17 cellular contexts compared by ENCODE assay signal in genomic region chrX:21907250-21907649, GRCh38. TPM values are rescaled to one million over a fixed set of nuclear protein-coding genes. Genes with fewer than 3 reads are reported as not detected.
DNase-seq lines count a peak whose midpoint lies in the region; TF ChIP-seq lines count a peak whose summit lies in the region.
"Had no signal": no experiment of that assay in that cellular context is flagged by ENCODE, and none has a peak within 500 bp of the region (broad histone marks: within the 10 kb centered on the region; RNA-seq: fewer than 3 reads in every experiment).

No MANE protein-coding gene starts in this region.

- no peaks in the 10 kb centered on the region for H3K9me3 ChIP-seq in parathyroid adenoma (ENCODE audit: control insufficient read depth, low read length)
- no peaks in the 10 kb centered on the region for H3K9me3 ChIP-seq in trophoblast cell (ENCODE audit: insufficient read depth, low read depth, low read length)
- H3K9me3 ChIP-seq in suprapubic skin: no peaks in the 10 kb centered on the region
- H3K9me3 ChIP-seq: prostate gland, uterus had no signal

- no peak overlapping the region for H3K18ac ChIP-seq in trophoblast cell (ENCODE audit: low read length)

- no peak for TF ChIP-seq EP300 in suprapubic skin (IDR thresholded peaks at IDR 0.05)

- DNase-seq in EL: peak; percentile 1
- DNase-seq in NCI-H526 treated with DMSO at 0.1 percent for 48 hours (lab: John Stamatoyannopoulos, UW): peak; percentile 85
- DNase-seq in fibroblast of the aortic adventitia (ENCODE audit: low read depth): peak; percentile 70
- no peak for DNase-seq in trophoblast cell
- no peak for DNase-seq in suprapubic skin (ENCODE audit: low spot score in 2 of 2)
- DNase-seq in stimulated activated CD8-positive, alpha-beta memory T cell treated with anti-CD3 and anti-CD28 coated beads, Interleukin-4, amount 100 ng/mL, for 48 hours: no peak
- DNase-seq: activated CD8-positive, alpha-beta memory T cell treated with anti-CD3 and anti-CD28 coated beads, Interleukin-2, amount 50 U/mL, for 4 hours; effector CD8-positive, alpha-beta T cell; kidney; mesendoderm; naive thymus-derived CD8-positive, alpha-beta T cell; NCI-H1092; NCI-H2029; NCI-H446 treated with DMSO at 0.1 percent for 48 hours; uterus had no signal

- H2AFZ ChIP-seq in parathyroid adenoma (no peak overlapping the region), trophoblast cell (ENCODE audit: insufficient read depth, low read length, poor library complexity) (no peak overlapping the region)

- no peak overlapping the region for H2BK12ac ChIP-seq in trophoblast cell (ENCODE audit: low read length)

- no peak overlapping the region for H2BK5ac ChIP-seq in trophoblast cell (ENCODE audit: low read depth, low read length, poor library complexity)

- H3K4me3 ChIP-seq in fibroblast of the aortic adventitia (ENCODE audit: low read depth, low read length) (no peak overlapping the region), parathyroid adenoma (ENCODE audit: low read depth, low read length) (peak overlapping the region; percentile 27), trophoblast cell (ENCODE audit: low read depth, low read length) (no peak overlapping the region), suprapubic skin (no peak overlapping the region)
- H3K4me3 ChIP-seq: prostate gland, uterus had no signal

- no peaks in the 10 kb centered on the region for H3K79me2 ChIP-seq in parathyroid adenoma
- H3K79me2 ChIP-seq in trophoblast cell (ENCODE audit: control insufficient read depth, insufficient read depth, low read length, poor library complexity): no peaks in the 10 kb centered on the region

- H3K4me1 ChIP-seq in parathyroid adenoma (no peaks in the 10 kb centered on the region), trophoblast cell (ENCODE audit: control insufficient read depth in 1 of 2, insufficient read depth in 2 of 2, low read length in 2 of 2) (no peaks in the 10 kb centered on the region), suprapubic skin (no peaks in the 10 kb centered on the region)
- H3K4me1 ChIP-seq: prostate gland, uterus had no signal

- peak overlapping the region; percentile 49 for H3K4me2 ChIP-seq in parathyroid adenoma (ENCODE audit: low read length)
- no peak overlapping the region for H3K4me2 ChIP-seq in trophoblast cell (ENCODE audit: low read length)

- H2BK120ac ChIP-seq in trophoblast cell (ENCODE audit: insufficient read depth, low read length, poor library complexity): no peak overlapping the region

- H3K4ac ChIP-seq in trophoblast cell (ENCODE audit: low read depth, low read length): no peak overlapping the region

- H3K9ac ChIP-seq in parathyroid adenoma (no peak overlapping the region), trophoblast cell (ENCODE audit: low read length) (no peak overlapping the region)

- no peak overlapping the region for H4K91ac ChIP-seq in trophoblast cell (ENCODE audit: low read depth, low read length)

- H3K14ac ChIP-seq in trophoblast cell (ENCODE audit: low read length): no peak overlapping the region

- TF ChIP-seq POLR2A in suprapubic skin (IDR thresholded peaks at IDR 0.05): no peak

- TF ChIP-seq CTCF in fibroblast of the aortic adventitia (IDR thresholded peaks at IDR 0.05; ENCODE audit: insufficient read depth, low read length) (no peak), parathyroid adenoma (IDR thresholded peaks at IDR 0.05) (no peak), suprapubic skin (IDR thresholded peaks at IDR 0.05) (no peak)

- no CpG with 5 or more reads among the region's 1 CpG for WGBS in trophoblast cell (ENCODE audit: extremely low coverage, insufficient coverage, insufficient read length)
- 51% methylated on average over 1 of the region's 1 CpG for WGBS in suprapubic skin

- no peak overlapping the region for H4K8ac ChIP-seq in trophoblast cell (ENCODE audit: low read depth, low read length)

- H3K79me1 ChIP-seq in trophoblast cell (ENCODE audit: low read length): no peaks in the 10 kb centered on the region

- H3K27ac ChIP-seq in parathyroid adenoma: peak overlapping the region; percentile 54
- no peak overlapping the region for H3K27ac ChIP-seq in trophoblast cell (ENCODE audit: low read depth, low read length)
- H3K27ac ChIP-seq in suprapubic skin: no peak overlapping the region
- H3K27ac ChIP-seq: prostate gland, uterus had no signal

- no peak overlapping the region for H4K12ac ChIP-seq in trophoblast cell (ENCODE audit: low read depth, low read length)

- no peaks in the 10 kb centered on the region for H3K36me3 ChIP-seq in parathyroid adenoma (ENCODE audit: control insufficient read depth, insufficient read depth, low read length)
- no peaks in the 10 kb centered on the region for H3K36me3 ChIP-seq in trophoblast cell (ENCODE audit: control insufficient read depth in 1 of 2, insufficient read depth in 2 of 2, low read length in 2 of 2)
- no peaks in the 10 kb centered on the region for H3K36me3 ChIP-seq in suprapubic skin
- H3K36me3 ChIP-seq: prostate gland, uterus had no signal

- H3K27me3 ChIP-seq in parathyroid adenoma (ENCODE audit: control insufficient read depth, insufficient read depth, low read length): no peaks in the 10 kb centered on the region
- H3K27me3 ChIP-seq in trophoblast cell (ENCODE audit: insufficient read depth, low read length): no peaks in the 10 kb centered on the region
- H3K27me3 ChIP-seq in suprapubic skin: no peaks in the 10 kb centered on the region
- H3K27me3 ChIP-seq: uterus had no signal

- no peak overlapping the region for H3K23ac ChIP-seq in trophoblast cell (ENCODE audit: low read length)

- no peak overlapping the region for H2AK5ac ChIP-seq in trophoblast cell (ENCODE audit: low read length)

RNA-seq across cellular contexts. Expression of gene SMS, which starts 33.3 kb away (rescaled TPM):
- total RNA-seq in fibroblast of the aortic adventitia (ENCODE audit: low replicate concordance): 46.3 and 214 TPM in 2 replicates
- 177 and 190 TPM in 2 replicates for polyA plus RNA-seq in trophoblast cell (2013)
- total RNA-seq in suprapubic skin: 10 to 100 TPM; 19.0 to 27.3 (median 26.3) TPM

RNA-seq across cellular contexts. Expression of gene YY2, which starts 51.5 kb away (rescaled TPM):
- total RNA-seq in fibroblast of the aortic adventitia (ENCODE audit: low replicate concordance) (0.16 and 2.4 TPM in 2 replicates), suprapubic skin (1 to 10 TPM in 3 of 4 donors, under 1 TPM in 1; 0.83 to 4.5 (median 3.5) TPM)
- 0.67 and 0.79 TPM in 2 replicates for polyA plus RNA-seq in trophoblast cell (2013)

Comparison
In these comparisons a context has a peak if more than half of its experiments do, and no peak if none do; other contexts are left out.
1. DNase-seq: peak in EL (single experiment), NCI-H526 treated with DMSO at 0.1 percent for 48 hours (single experiment) and fibroblast of the aortic adventitia (single experiment); none in trophoblast cell (0 of 2), suprapubic skin (0 of 2) and stimulated activated CD8-positive, alpha-beta memory T cell treated with anti-CD3 and anti-CD28 coated beads, Interleukin-4, amount 100 ng/mL, for 48 hours (single experiment).